Comparison of ENCODE assay signal across 9 cellular contexts in the genomic region with DNA sequence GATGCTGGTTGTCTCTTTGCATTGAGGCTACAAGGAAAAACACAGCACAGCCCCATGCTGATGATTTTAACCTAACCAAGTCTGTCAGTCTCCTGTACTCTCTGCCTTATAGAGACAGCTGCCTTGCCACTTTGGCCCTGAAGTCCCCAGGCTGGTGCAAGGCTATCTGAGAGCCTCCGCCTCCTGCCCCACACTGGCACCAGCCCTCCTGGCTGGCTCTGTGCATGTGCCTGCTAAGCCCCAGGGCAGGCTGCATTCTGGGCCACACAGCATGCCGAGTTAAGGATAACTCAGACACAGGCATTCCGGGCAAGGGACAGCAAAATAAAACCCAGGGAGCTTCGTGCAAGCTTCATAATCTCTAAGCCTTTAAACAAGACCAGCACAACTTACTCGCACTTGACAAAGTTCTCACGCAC. TPM values are rescaled to one million over a fixed set of nuclear protein-coding genes. Genes with fewer than 3 reads are reported as not detected.
DNase-seq lines count a peak whose midpoint lies in the region; ATAC-seq lines count a peak whose summit lies in the region.
"Had no signal": no experiment of that assay in that cellular context is flagged by ENCODE, and none has a peak within 500 bp of the region (broad histone marks: within the 10 kb centered on the region; RNA-seq: fewer than 3 reads in every experiment).

No MANE protein-coding gene starts in this region.

- ATAC-seq in activated naive CD4-positive, alpha-beta T cell treated with anti-CD3 and anti-CD28 coated beads, Interleukin-2, amount 50 U/mL, for 72 hours, result peak in 1 of 2 donors; percentile 4
- no peak for ATAC-seq in GM21825 (IDR thresholded peaks at IDR 0.05; ENCODE audit: unreplicated experiment)
- no peak for ATAC-seq in GM18858 (IDR thresholded peaks at IDR 0.05; ENCODE audit: unreplicated experiment)
- ATAC-seq: left colon had no signal

- H3K9me3 ChIP-seq in MG63, result no peaks in the 10 kb centered on the region
- H3K9me3 ChIP-seq in mononuclear cell (ENCODE audit: low read depth, low read length), result no peaks in the 10 kb centered on the region

- H3K9me3 Mint-ChIP-seq in activated naive CD4-positive, alpha-beta T cell treated with anti-CD3 and anti-CD28 coated beads, Interleukin-2, amount 50 U/mL, for 72 hours, result no peaks in the 10 kb centered on the region

- H3K27me3 ChIP-seq in MG63 (no peaks in the 10 kb centered on the region), mononuclear cell (ENCODE audit: insufficient read depth, low read length) (no peaks in the 10 kb centered on the region)

- H3K36me3 Mint-ChIP-seq in activated naive CD4-positive, alpha-beta T cell treated with anti-CD3 and anti-CD28 coated beads, Interleukin-2, amount 50 U/mL, for 72 hours, result peaks cover 0 to 16% of the 10 kb centered on the region in 2 donors

- H3K27ac Mint-ChIP-seq in activated naive CD4-positive, alpha-beta T cell treated with anti-CD3 and anti-CD28 coated beads, Interleukin-2, amount 50 U/mL, for 72 hours, result peak overlapping the region; percentile 99

- DNase-seq in DMS79 (lab: John Stamatoyannopoulos, UW) (peak; percentile 47), MG63 (peak; percentile 75), NCI-H446 treated with DMSO at 0.1 percent for 48 hours (lab: John Stamatoyannopoulos, UW) (no peak)
- no peak for DNase-seq in activated naive CD4-positive, alpha-beta T cell treated with anti-CD3 and anti-CD28 coated beads, Interleukin-2, amount 50 U/mL, for 72 hours (ENCODE audit: low spot score in 2 of 2)
- DNase-seq in stimulated activated naive CD4-positive, alpha-beta T cell treated with Interleukin-2 at 50 U/mL for 16 hours (lab: John Stamatoyannopoulos, UW), result no peak

- H3K4me3 ChIP-seq in MG63 (peak overlapping the region; percentile 44), mononuclear cell (ENCODE audit: low read length) (peak overlapping the region; percentile 60)

- H3K4me1 ChIP-seq in mononuclear cell (ENCODE audit: insufficient read depth, low read length), result peaks cover 75% of the 10 kb centered on the region

- peaks cover 11% of the 10 kb centered on the region for H3K36me3 ChIP-seq in MG63

RNA-seq across cellular contexts. Expression of a gene that starts 0.9 kb away (rescaled TPM):
- total RNA-seq in MG63 (2014; rRNA removed; shearing (Covaris generic); ENCODE audit: low replicate concordance), result 2.2 and 5.3 TPM in 2 replicates
- 10 to 100 TPM; 44.9 to 80.4 TPM for total RNA-seq in activated naive CD4-positive, alpha-beta T cell treated with anti-CD3 and anti-CD28 coated beads, Interleukin-2, amount 50 U/mL, for 72 hours
- 51.2 TPM for total RNA-seq in mononuclear cell

Comparison
In these comparisons a context has a peak if more than half of its experiments do, and no peak if none do; other contexts are left out.
1. DNase-seq: peak in DMS79 (single experiment) and MG63 (single experiment); none in activated naive CD4-positive, alpha-beta T cell treated with anti-CD3 and anti-CD28 coated beads, Interleukin-2, amount 50 U/mL, for 72 hours (0 of 2), NCI-H446 treated with DMSO at 0.1 percent for 48 hours (single experiment) and stimulated activated naive CD4-positive, alpha-beta T cell treated with Interleukin-2 at 50 U/mL for 16 hours (single experiment).